ENCODE assay signal across 11 cellular contexts in the genomic region with DNA sequence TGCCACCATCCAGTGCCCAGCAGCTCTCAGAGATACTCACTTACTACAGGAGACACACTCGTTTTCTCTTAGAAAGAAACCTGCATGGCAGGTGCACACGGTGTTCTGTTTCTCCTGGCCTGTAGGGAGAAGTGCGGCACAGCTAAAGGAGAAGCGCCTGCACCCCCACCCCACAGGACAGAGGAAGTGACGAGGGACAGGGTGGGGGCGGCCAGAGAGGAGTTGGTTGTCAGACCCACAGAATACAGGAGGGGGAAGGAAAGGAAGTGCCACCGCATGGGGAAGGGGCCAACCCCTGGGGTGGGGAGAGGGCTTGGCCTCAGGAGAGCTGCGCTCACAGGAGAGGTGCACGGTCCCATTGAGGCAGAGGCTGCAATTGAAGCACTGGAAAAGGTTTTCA. TPM values are rescaled to one million over a fixed set of nuclear protein-coding genes. Genes with fewer than 3 reads are reported as not detected.
DNase-seq lines count a peak whose midpoint lies in the region; ATAC-seq and TF ChIP-seq lines count a peak whose summit lies in the region.
"Had no signal": no experiment of that assay in that cellular context is flagged by ENCODE, and none has a peak within 500 bp of the region (broad histone marks: within the 10 kb centered on the region; RNA-seq: fewer than 3 reads in every experiment).

No MANE protein-coding gene starts in this region.

- H2AK5ac ChIP-seq in mesenchymal stem cell (ENCODE audit: low read length, severe bottlenecking), result no peak overlapping the region

- H3K27me3 ChIP-seq in heart left ventricle, result no peaks in the 10 kb centered on the region
- no peaks in the 10 kb centered on the region for H3K27me3 ChIP-seq in right atrium auricular region
- H3K27me3 ChIP-seq in mesenchymal stem cell (ENCODE audit: control insufficient read depth in 1 of 2, insufficient read depth in 1 of 2, low read length in 2 of 2), result no peaks in the 10 kb centered on the region
- no peaks in the 10 kb centered on the region for H3K27me3 ChIP-seq in upper lobe of right lung
- H3K27me3 ChIP-seq: ovary had no signal

- H3K79me1 ChIP-seq in mesenchymal stem cell (replicated peaks; ENCODE audit: low read length, poor library complexity, severe bottlenecking), result peaks cover 29% of the 10 kb centered on the region

- DNase-seq in heart left ventricle, result no peak
- no peak for DNase-seq in right atrium auricular region (ENCODE audit: low spot score)
- DNase-seq in activated naive CD8-positive, alpha-beta T cell treated with anti-CD3 and anti-CD28 coated beads, Interleukin-2, amount 50 U/mL, for 24 hours, result peak; percentile 35
- DNase-seq in mesenchymal stem cell, result no peak
- no peak for DNase-seq in upper lobe of right lung
- DNase-seq in mesenteric fat pad (ENCODE audit: low spot score), result no peak
- no peak for DNase-seq in foreskin melanocyte
- DNase-seq: NCI-H1694, ovary had no signal

- H4K8ac ChIP-seq in mesenchymal stem cell (ENCODE audit: low read length), result no peak overlapping the region

- H3K4me3 ChIP-seq in heart left ventricle (peak overlapping the region in 1 of 12 donors; percentile 12), right atrium auricular region (no peak overlapping the region), mesenchymal stem cell (ENCODE audit: insufficient read depth in 1 of 2, low read depth in 1 of 2, low read length in 2 of 2) (peak overlapping the region in 1 of 2 experiments; percentile 5), upper lobe of right lung (no peak overlapping the region)
- H3K4me3 ChIP-seq: coronary artery, ovary had no signal

- no peak overlapping the region for H3K4me2 ChIP-seq in mesenchymal stem cell (ENCODE audit: low read length, poor library complexity, severe bottlenecking)

- H3K14ac ChIP-seq in mesenchymal stem cell (ENCODE audit: low read length in 2 of 2), result peak overlapping the region in 1 of 2 experiments; percentile 28

- H3K36me3 ChIP-seq in heart left ventricle, result peaks cover 0 to 75% (median 67%) of the 10 kb centered on the region in 9 donors
- H3K36me3 ChIP-seq in right atrium auricular region, result peaks cover 71% of the 10 kb centered on the region
- peaks cover 57 to 76% of the 10 kb centered on the region in 2 experiments for H3K36me3 ChIP-seq in mesenchymal stem cell (ENCODE audit: control insufficient read depth in 1 of 2, insufficient read depth in 2 of 2, low read depth in 1 of 2, low read length in 2 of 2)
- peaks cover 70% of the 10 kb centered on the region for H3K36me3 ChIP-seq in upper lobe of right lung
- H3K36me3 ChIP-seq: ovary had no signal

- no peak overlapping the region for H2BK12ac ChIP-seq in mesenchymal stem cell (ENCODE audit: low read length in 2 of 2)

- peak overlapping the region; percentile 78 for H3K27ac Mint-ChIP-seq in activated naive CD8-positive, alpha-beta T cell treated with anti-CD3 and anti-CD28 coated beads, Interleukin-2, amount 50 U/mL, for 24 hours

- no peak for TF ChIP-seq CTCF in heart left ventricle (IDR thresholded peaks at IDR 0.05)
- no peak for TF ChIP-seq CTCF in right atrium auricular region (IDR thresholded peaks at IDR 0.05)
- TF ChIP-seq CTCF in upper lobe of right lung (IDR thresholded peaks at IDR 0.05), result no peak

- H3K4me3 Mint-ChIP-seq in activated naive CD8-positive, alpha-beta T cell treated with anti-CD3 and anti-CD28 coated beads, Interleukin-2, amount 50 U/mL, for 24 hours, result peak overlapping the region; percentile 52

- ATAC-seq in heart left ventricle (no peak), upper lobe of right lung (no peak), HG03108 (IDR thresholded peaks at IDR 0.05; ENCODE audit: unreplicated experiment) (no peak)
- no peak for ATAC-seq in activated naive CD8-positive, alpha-beta T cell treated with anti-CD3 and anti-CD28 coated beads, Interleukin-2, amount 50 U/mL, for 24 hours

- H2BK120ac ChIP-seq in mesenchymal stem cell (ENCODE audit: low read depth, low read length), result no peak overlapping the region

- H2BK5ac ChIP-seq in mesenchymal stem cell (ENCODE audit: low read depth, low read length, poor library complexity, severe bottlenecking), result no peak overlapping the region

- H2AFZ ChIP-seq in mesenchymal stem cell (ENCODE audit: low read depth, low read length), result no peak overlapping the region

- H3K9ac ChIP-seq in mesenchymal stem cell (ENCODE audit: low read length), result peak overlapping the region; percentile 97

- no peak overlapping the region for H4K91ac ChIP-seq in mesenchymal stem cell (ENCODE audit: low read length)

- H3K9me3 ChIP-seq in heart left ventricle, result no peaks in the 10 kb centered on the region
- no peaks in the 10 kb centered on the region for H3K9me3 ChIP-seq in right atrium auricular region
- H3K9me3 ChIP-seq in mesenchymal stem cell (ENCODE audit: control insufficient read depth, low read length), result no peaks in the 10 kb centered on the region
- no peaks in the 10 kb centered on the region for H3K9me3 ChIP-seq in upper lobe of right lung
- H3K9me3 ChIP-seq: ovary had no signal

- peaks cover 17% of the 10 kb centered on the region for H3K4me1 Mint-ChIP-seq in activated naive CD8-positive, alpha-beta T cell treated with anti-CD3 and anti-CD28 coated beads, Interleukin-2, amount 50 U/mL, for 24 hours

- no peak overlapping the region for H2BK15ac ChIP-seq in mesenchymal stem cell (ENCODE audit: low read depth, poor library complexity, severe bottlenecking)

- no peak for TF ChIP-seq POLR2A in heart left ventricle (IDR thresholded peaks at IDR 0.05)

- H3K9me3 Mint-ChIP-seq in activated naive CD8-positive, alpha-beta T cell treated with anti-CD3 and anti-CD28 coated beads, Interleukin-2, amount 50 U/mL, for 24 hours, result no peaks in the 10 kb centered on the region

- H3K36me3 Mint-ChIP-seq in activated naive CD8-positive, alpha-beta T cell treated with anti-CD3 and anti-CD28 coated beads, Interleukin-2, amount 50 U/mL, for 24 hours (ENCODE audit: low read depth), result peaks cover 46% of the 10 kb centered on the region

- H3K23ac ChIP-seq in mesenchymal stem cell (ENCODE audit: low read length in 2 of 2), result peak overlapping the region in 1 of 2 experiments; percentile 61

- peak overlapping the region in 1 of 2 experiments; percentile 44 for H3K18ac ChIP-seq in mesenchymal stem cell (ENCODE audit: low read depth in 1 of 2, low read length in 2 of 2)

- intact Hi-C loops in heart left ventricle (cut with DNase I) (loop anchor here in 8 of 10 donors (5.0 to 10.0 kb wide), 3 partner anchors 39 to 202 kb away; a partner anchor contains a TSS), upper lobe of right lung (cut with DNase I) (no loop called here)

- H3K27me3 Mint-ChIP-seq in activated naive CD8-positive, alpha-beta T cell treated with anti-CD3 and anti-CD28 coated beads, Interleukin-2, amount 50 U/mL, for 24 hours, result no peaks in the 10 kb centered on the region

- 69 to 82% (median 72%) methylated on average over 9 of the region's 9 CpGs for WGBS in heart left ventricle, 4 donors
- WGBS in mesenchymal stem cell, result 92% methylated on average over 8 of the region's 9 CpGs

- peak overlapping the region in 1 of 2 experiments; percentile 1 for H3K4ac ChIP-seq in mesenchymal stem cell (ENCODE audit: low read depth in 1 of 2, low read length in 2 of 2)

- H3K27ac ChIP-seq in heart left ventricle (peak overlapping the region in 7 of 12 donors; percentile 16 to 100 (median 97)), right atrium auricular region (peak overlapping the region in 1 of 2 donors; percentile 11), mesenchymal stem cell (ENCODE audit: low read length, poor library complexity, severe bottlenecking) (peak overlapping the region; percentile 99), upper lobe of right lung (peak overlapping the region; percentile 99)

- peaks cover 6 to 93% (median 53%) of the 10 kb centered on the region in 12 donors for H3K4me1 ChIP-seq in heart left ventricle
- peaks cover 0 to 59% of the 10 kb centered on the region in 2 donors for H3K4me1 ChIP-seq in right atrium auricular region
- H3K4me1 ChIP-seq in mesenchymal stem cell (ENCODE audit: control insufficient read depth, insufficient read depth, low read depth, low read length), result peaks cover 53% of the 10 kb centered on the region
- H3K4me1 ChIP-seq in upper lobe of right lung, result peaks cover 74% of the 10 kb centered on the region

RNA-seq across cellular contexts. Expression of a gene that starts 8.8 kb away (rescaled TPM):
- 100 to 1,000 TPM in 2 of 9 donors, 10 to 100 TPM in 7; 37.2 to 141 (median 54.2) TPM for total RNA-seq in heart left ventricle
- 10 to 100 TPM; 23.7 to 91.8 TPM for polyA plus RNA-seq in heart left ventricle
- total RNA-seq in right atrium auricular region, result 100 to 1,000 TPM in 1 of 2 donors, 10 to 100 TPM in 1; 62.9 to 176 TPM
- polyA plus RNA-seq in mesenchymal stem cell (2013, experiment 1 of 2), result 307 TPM
- 298 TPM for polyA plus RNA-seq in mesenchymal stem cell (2013, experiment 2 of 2)
- 185 TPM for total RNA-seq in upper lobe of right lung
- 264 TPM for total RNA-seq in mesenteric fat pad

RNA-seq across cellular contexts. Expression of a gene that starts 22.5 kb away (rescaled TPM):
- total RNA-seq in heart left ventricle (1 to 10 TPM in 1 of 9 donors, under 1 TPM in 2, not detected in 6; 0.16 to 2.8 (median 0.43) TPM), right atrium auricular region (under 1 TPM in 1 of 2 donors, not detected in 1; 0.51 TPM), upper lobe of right lung (5.1 TPM), mesenteric fat pad (52.2 TPM)
- under 1 TPM; 0.11 to 0.33 TPM for polyA plus RNA-seq in heart left ventricle
- 0.15 TPM for polyA plus RNA-seq in mesenchymal stem cell (2013, experiment 1 of 2)
- polyA plus RNA-seq in mesenchymal stem cell (2013, experiment 2 of 2), result 0.23 TPM

RNA-seq across cellular contexts. Expression of a gene that starts 42.3 kb away (rescaled TPM):
- total RNA-seq in heart left ventricle (1 to 10 TPM in 1 of 9 donors, under 1 TPM in 4, not detected in 4; 0.35 to 3.9 (median 0.55) TPM), right atrium auricular region (10 to 100 TPM in 1 of 2 donors, 1 to 10 TPM in 1; 2.7 to 18.7 TPM), upper lobe of right lung (199 TPM), mesenteric fat pad (3.3 TPM)
- polyA plus RNA-seq in heart left ventricle, result under 1 TPM; 0.11 to 0.15 TPM
- 1.7 TPM for polyA plus RNA-seq in mesenchymal stem cell (2013, experiment 1 of 2)
- polyA plus RNA-seq in mesenchymal stem cell (2013, experiment 2 of 2), result 1.3 TPM

RNA-seq across cellular contexts. Expression of a gene that starts 50.9 kb away (rescaled TPM):
- 10 to 100 TPM; 16.0 to 83.4 (median 26.2) TPM for total RNA-seq in heart left ventricle
- 10 to 100 TPM; 22.8 to 41.8 TPM for polyA plus RNA-seq in heart left ventricle
- 10 to 100 TPM; 63.6 to 72.1 TPM for total RNA-seq in right atrium auricular region
- 262 TPM for polyA plus RNA-seq in mesenchymal stem cell (2013, experiment 1 of 2)
- polyA plus RNA-seq in mesenchymal stem cell (2013, experiment 2 of 2), result 265 TPM
- 156 TPM for total RNA-seq in upper lobe of right lung
- total RNA-seq in mesenteric fat pad, result 161 TPM

Comparison
In these comparisons a context has a peak if more than half of its experiments do, and no peak if none do; other contexts are left out.
1. RNA of a gene that starts 42.3 kb away (total RNA-seq): 199 TPM in upper lobe of right lung (single experiment); 2.7 to 18.7 TPM in right atrium auricular region, 3.3 TPM in mesenteric fat pad (single experiment) and 0.35 to 3.9 TPM in heart left ventricle; every median in the first group is over 10 times any median in the second.